Comparison of ENCODE assay signal across 1 cellular context in genomic region chr7:107580716-107581383, GRCh38.
TF ChIP-seq lines count a peak whose summit lies in the region.

No MANE protein-coding gene starts in this region.

TF ChIP-seq in endothelial cell of umbilical vein, 7 proteins besides CTCF, POLR2A, EP300 and RAD21:
- TF ChIP-seq GATA2 (IDR thresholded peaks at IDR 0.05; ENCODE audit: insufficient read depth, insufficient read length, low read depth, low read length): no peak
- TF ChIP-seq JUN (IDR thresholded peaks at IDR 0.05; ENCODE audit: borderline replicate concordance, insufficient read depth, insufficient read length, low read depth): no peak
- TF ChIP-seq EZH2 (IDR thresholded peaks at IDR 0.05; ENCODE audit: borderline replicate concordance, low read depth, low read length, severe bottlenecking): no peak
- TF ChIP-seq POLR2AphosphoS5 (IDR thresholded peaks at IDR 0.05; ENCODE audit: insufficient read depth, low read depth, low read length): no peak
- TF ChIP-seq MYC (IDR thresholded peaks at IDR 0.05; ENCODE audit: low read depth, low read length): no peak
- TF ChIP-seq FOS (IDR thresholded peaks at IDR 0.05; ENCODE audit: borderline replicate concordance, insufficient read depth, low read length): no peak
- no peak for TF ChIP-seq MAX (IDR thresholded peaks at IDR 0.05; ENCODE audit: insufficient read depth, insufficient read length)
TF ChIP-seq in endothelial cell of umbilical vein: peak in this region for 0.
